ENCODE assay signal across 11 cellular contexts in the genomic region with DNA sequence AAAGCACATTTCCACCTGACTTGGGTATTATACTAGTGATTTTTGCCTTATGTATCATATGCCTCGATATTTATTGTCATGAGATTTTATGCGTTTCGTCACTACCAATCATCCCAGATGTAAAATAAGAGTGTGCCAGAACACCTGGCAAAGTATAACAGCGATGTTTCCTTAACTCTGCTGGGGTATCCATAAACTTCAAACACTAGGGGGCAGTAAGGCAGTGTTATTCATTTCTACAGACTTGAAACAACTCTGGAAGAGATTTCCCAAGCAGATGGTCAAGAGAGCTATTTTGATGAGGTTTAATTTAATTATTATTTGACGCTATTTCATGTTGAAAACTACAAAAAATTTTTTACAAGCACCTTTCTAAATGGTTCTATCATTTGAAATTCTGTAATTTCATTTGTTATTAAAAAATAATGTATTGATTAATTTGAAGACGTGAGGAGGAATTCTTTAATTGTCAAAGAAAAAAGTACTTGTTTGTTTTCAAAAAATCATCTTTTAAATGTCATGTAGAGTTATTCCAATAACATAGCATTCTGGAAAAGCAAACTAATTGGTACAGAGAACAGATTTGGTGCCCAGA.
DNase-seq lines count a peak whose midpoint lies in the region; ATAC-seq and TF ChIP-seq lines count a peak whose summit lies in the region.
"Had no signal": no experiment of that assay in that cellular context is flagged by ENCODE, and none has a peak within 500 bp of the region (broad histone marks: within the 10 kb centered on the region; RNA-seq: fewer than 3 reads in every experiment).

No MANE protein-coding gene starts in this region.

- H3K36me3 Mint-ChIP-seq in endodermal cell (ENCODE audit: low read depth) (peaks cover 20% of the 10 kb centered on the region), natural killer cell (no peaks in the 10 kb centered on the region)

- H3K27ac Mint-ChIP-seq in endodermal cell (no peak overlapping the region), natural killer cell (no peak overlapping the region)

- peaks cover 38% of the 10 kb centered on the region for H3K9me3 Mint-ChIP-seq in endodermal cell
- peaks cover 8 to 11% of the 10 kb centered on the region in 2 donors for H3K9me3 Mint-ChIP-seq in natural killer cell

- H3K27ac ChIP-seq in endodermal cell (ENCODE audit: low read depth, low read length): no peak overlapping the region
- H3K27ac ChIP-seq: BLaER1 had no signal

- no peaks in the 10 kb centered on the region for H3K4me1 ChIP-seq in NT2/D1 (ENCODE audit: insufficient read depth, insufficient read length)
- H3K4me1 ChIP-seq in endodermal cell (ENCODE audit: control insufficient read depth, insufficient read depth, low read length): no peaks in the 10 kb centered on the region
- H3K4me1 ChIP-seq: BLaER1 had no signal

- H3K4me1 Mint-ChIP-seq in endodermal cell (no peaks in the 10 kb centered on the region), natural killer cell (no peaks in the 10 kb centered on the region)

- H3K4me3 Mint-ChIP-seq in endodermal cell (no peak overlapping the region), natural killer cell (no peak overlapping the region)

- 0 to 53% methylated on average over 1 to 5 of the region's 6 CpGs for WGBS in endodermal cell (ENCODE audit: insufficient coverage in 1 of 2, insufficient read length in 1 of 2), 2 experiments

- no peaks in the 10 kb centered on the region for H3K27me3 Mint-ChIP-seq in endodermal cell (ENCODE audit: insufficient read depth)
- no peaks in the 10 kb centered on the region for H3K27me3 Mint-ChIP-seq in natural killer cell (ENCODE audit: low read depth in 2 of 2)

- H3K27me3 ChIP-seq in NT2/D1 (ENCODE audit: insufficient read depth, insufficient read length) (no peaks in the 10 kb centered on the region), endodermal cell (ENCODE audit: control insufficient read depth, insufficient read depth, low read length, poor library complexity, severe bottlenecking) (no peaks in the 10 kb centered on the region)
- H3K27me3 ChIP-seq: BLaER1 had no signal

- intact Hi-C loops in natural killer cell (cut with micrococcal nuclease): loop anchor here (5.0 kb wide), 1 partner anchor 1665 kb away; no protein-coding TSS in a partner anchor

- DNase-seq in AML-193 (lab: John Stamatoyannopoulos, UW): peak; percentile 23 to 39
- DNase-seq in HuH-7 (ENCODE audit: low spot score): peak; percentile 4
- peak; percentile 49 for DNase-seq in NT2/D1 (ENCODE audit: low read depth, low spot score)
- peak; percentile 52 for DNase-seq in endodermal cell
- no peak for DNase-seq in stimulated activated CD4-positive, alpha-beta T cell treated with anti-CD3 and anti-CD28 coated beads, Interleukin-15, amount 100 ng/mL, for 24 hours
- no peak for DNase-seq in natural killer cell
- no peak for DNase-seq in activated effector memory CD4-positive, alpha-beta T cell treated with Interleukin-2 at 50 U/mL for 16 hours
- DNase-seq: effector CD8-positive, alpha-beta T cell; midbrain had no signal

- H3K9me3 ChIP-seq in NT2/D1 (ENCODE audit: insufficient read depth, low read length): no peaks in the 10 kb centered on the region
- peaks cover 42% of the 10 kb centered on the region for H3K9me3 ChIP-seq in endodermal cell (ENCODE audit: control insufficient read depth, low read length)
- H3K9me3 ChIP-seq: BLaER1 had no signal

- H3K36me3 ChIP-seq in NT2/D1 (ENCODE audit: insufficient read depth, insufficient read length, low read length): no peaks in the 10 kb centered on the region
- no peaks in the 10 kb centered on the region for H3K36me3 ChIP-seq in endodermal cell (ENCODE audit: control insufficient read depth, insufficient read depth, low read length)
- H3K36me3 ChIP-seq: BLaER1 had no signal

- ATAC-seq in HG03039 (IDR thresholded peaks at IDR 0.05; ENCODE audit: unreplicated experiment) (no peak), natural killer cell (no peak)

- H3K9ac ChIP-seq in NT2/D1 (ENCODE audit: insufficient read length, low read depth) (no peak overlapping the region), endodermal cell (ENCODE audit: extremely low read depth, low read length, poor library complexity, severe bottlenecking) (no peak overlapping the region)
- H3K9ac ChIP-seq: BLaER1 had no signal

- peak; percentile 80 for TF ChIP-seq CTCF in endodermal cell (conservative IDR thresholded peaks at IDR 0.05)
- no peak for TF ChIP-seq CTCF in natural killer cell (IDR thresholded peaks at IDR 0.05)

- no peak overlapping the region for H3K4me3 ChIP-seq in NT2/D1 (ENCODE audit: insufficient read length, low read depth)
- no peak overlapping the region for H3K4me3 ChIP-seq in endodermal cell (ENCODE audit: low read length)
- H3K4me3 ChIP-seq: BLaER1 had no signal

Comparison
In these comparisons a context has a peak if more than half of its experiments do, and no peak if none do; other contexts are left out.
1. DNase-seq: peak in AML-193 (2 of 2), HuH-7 (single experiment), NT2/D1 (single experiment) and endodermal cell (single experiment); none in stimulated activated CD4-positive, alpha-beta T cell treated with anti-CD3 and anti-CD28 coated beads, Interleukin-15, amount 100 ng/mL, for 24 hours (single experiment), natural killer cell (single experiment) and activated effector memory CD4-positive, alpha-beta T cell treated with Interleukin-2 at 50 U/mL for 16 hours (single experiment).